In the genomic region with DNA sequence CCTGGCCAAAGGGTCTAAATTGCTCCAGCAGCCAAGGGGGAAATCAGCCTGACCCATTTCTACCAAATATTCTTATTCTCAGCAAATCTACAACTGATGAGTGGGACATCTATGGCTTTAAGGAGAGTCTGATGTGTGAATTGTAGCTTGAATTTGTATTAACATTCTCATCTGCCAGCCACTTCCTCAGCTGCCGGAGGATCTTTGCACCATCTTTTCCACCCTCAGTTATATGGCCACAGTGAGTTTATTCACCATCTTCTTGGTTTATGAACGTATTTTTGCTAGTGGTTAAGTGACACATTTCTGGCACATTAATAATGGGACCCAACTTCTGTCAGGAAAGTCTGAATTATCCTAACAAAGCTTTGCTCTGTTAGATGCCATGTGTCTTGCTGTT, we compare ENCODE assay signal across 19 cellular contexts.
A peak's percentile ranks its signal among the peaks of the same experiment; 100 is the strongest.
DNase-seq lines count a peak whose midpoint lies in the region; ATAC-seq and TF ChIP-seq lines count a peak whose summit lies in the region.
"Had no signal": no experiment of that assay in that cellular context is flagged by ENCODE, and none has a peak within 500 bp of the region (broad histone marks: within the 10 kb centered on the region; RNA-seq: fewer than 3 reads in every experiment).

No MANE protein-coding gene starts in this region.

- peak in 1 of 5 donors; percentile 4 for DNase-seq in CD4-positive, alpha-beta memory T cell
- DNase-seq in T-cell: peak in 1 of 34 experiments; percentile 6
- DNase-seq in neural crest cell (ENCODE audit: low read depth, low spot score): no peak
- DNase-seq in NCI-H1694 treated with DMSO at 0.1 percent for 48 hours (lab: John Stamatoyannopoulos, UW): no peak
- DNase-seq in anterior cingulate cortex (lab: John Stamatoyannopoulos, UW): no peak
- no peak for DNase-seq in NCI-H2227 treated with DMSO at 0.1 percent for 48 hours (lab: John Stamatoyannopoulos, UW)
- DNase-seq: Calu3; CD4-positive, CD25-positive, alpha-beta regulatory T cell; DMS53; GOT3; NCI-H1105 treated with DMSO at 0.1 percent for 48 hours; NCI-H187; NCI-H345; NCI-H69; NK-92 treated with Interleukin-12 subunit alpha and Interleukin-12 subunit beta, amount 100 ng/mL, for 24 hours; RPMI8226 had no signal

- H3K9me3 Mint-ChIP-seq in CD4-positive, alpha-beta memory T cell: peaks cover 0 to 3% (median 0%) of the 10 kb centered on the region in 8 donors
- H3K9me3 Mint-ChIP-seq in T-cell (no peaks in the 10 kb centered on the region), neural crest cell (no peaks in the 10 kb centered on the region)

- peak overlapping the region in 4 of 7 donors; percentile 15 to 58 (median 37) for H3K27ac Mint-ChIP-seq in CD4-positive, alpha-beta memory T cell
- H3K27ac Mint-ChIP-seq in T-cell (peak overlapping the region; percentile 29 to 67), neural crest cell (ENCODE audit: unreplicated experiment) (peak overlapping the region; percentile 85)
- H3K27ac Mint-ChIP-seq: B cell had no signal

- H3K4me3 Mint-ChIP-seq in CD4-positive, alpha-beta memory T cell: peak overlapping the region in 1 of 8 donors; percentile 35
- no peak overlapping the region for H3K4me3 Mint-ChIP-seq in T-cell
- no peak overlapping the region for H3K4me3 Mint-ChIP-seq in neural crest cell
- H3K4me3 Mint-ChIP-seq: B cell; CD4-positive, CD25-positive, alpha-beta regulatory T cell had no signal

- no peaks in the 10 kb centered on the region for H3K9me3 ChIP-seq in CD4-positive, alpha-beta memory T cell (ENCODE audit: control insufficient read depth in 1 of 2, low read length in 2 of 2)

- no peaks in the 10 kb centered on the region for H3K4me1 ChIP-seq in CD4-positive, alpha-beta memory T cell (ENCODE audit: insufficient read depth, low read length)

- TF ChIP-seq CTCF in neural crest cell (conservative IDR thresholded peaks at IDR 0.05): no peak

- no peak overlapping the region for H3K4me3 ChIP-seq in CD4-positive, alpha-beta memory T cell (ENCODE audit: low read length in 2 of 2)

- no peaks in the 10 kb centered on the region for H3K36me3 ChIP-seq in CD4-positive, alpha-beta memory T cell (ENCODE audit: insufficient read depth, low read length)

- no peaks in the 10 kb centered on the region for H3K36me3 Mint-ChIP-seq in CD4-positive, alpha-beta memory T cell
- H3K36me3 Mint-ChIP-seq in T-cell: no peaks in the 10 kb centered on the region
- peaks cover 30% of the 10 kb centered on the region for H3K36me3 Mint-ChIP-seq in neural crest cell (ENCODE audit: low read depth)
- H3K36me3 Mint-ChIP-seq: CD4-positive, CD25-positive, alpha-beta regulatory T cell had no signal

- peak in 2 of 4 experiments; percentile 36 to 52 for ATAC-seq in T-cell (replicated peaks in 1 of 4)

- H3K27ac ChIP-seq in CD4-positive, alpha-beta memory T cell (ENCODE audit: low read depth, low read length): no peak overlapping the region
- peak overlapping the region; percentile 42 for H3K27ac ChIP-seq in cingulate gyrus (ENCODE audit: low read depth, low read length)
- H3K27ac ChIP-seq: HL-60 had no signal

- peaks cover 0 to 7% of the 10 kb centered on the region in 2 donors for H3K27me3 Mint-ChIP-seq in CD4-positive, alpha-beta memory T cell
- H3K27me3 Mint-ChIP-seq in T-cell (peaks cover 2 to 9% of the 10 kb centered on the region in 2 donors), neural crest cell (ENCODE audit: low read depth) (no peaks in the 10 kb centered on the region)

- no peaks in the 10 kb centered on the region for H3K27me3 ChIP-seq in CD4-positive, alpha-beta memory T cell (ENCODE audit: insufficient read depth, low read length)

- H3K4me1 Mint-ChIP-seq in CD4-positive, alpha-beta memory T cell: peaks cover 6 to 20% (median 14%) of the 10 kb centered on the region in 4 donors
- peaks cover 0 to 22% (median 10%) of the 10 kb centered on the region in 3 donors for H3K4me1 Mint-ChIP-seq in T-cell
- peaks cover 22% of the 10 kb centered on the region for H3K4me1 Mint-ChIP-seq in neural crest cell
- H3K4me1 Mint-ChIP-seq: B cell had no signal

- POLR2A ChIA-PET in CD4-positive, alpha-beta memory T cell (lab: Charles Lee; ENCODE audit: partially characterized antibody): interaction anchor here (0.7 to 1.6 kb wide), 2 partner anchors 11 to 49 kb away, joined by 3 to 6 read pairs; no protein-coding TSS in a partner anchor
- POLR2A ChIA-PET in T-cell (lab: Charles Lee): no interaction called here

- CTCF ChIA-PET in CD4-positive, alpha-beta memory T cell (lab: Charles Lee; ENCODE audit: partially characterized antibody): no interaction called here
- CTCF ChIA-PET in T-cell (lab: Charles Lee): interaction anchor here in 1 of 2 donors (0.7 kb wide), 1 partner anchor 25 kb away, joined by 3 read pairs; no protein-coding TSS in a partner anchor

- intact Hi-C loops in CD4-positive, alpha-beta memory T cell (cut with micrococcal nuclease): no loop called here
